ENCODE assay signal across 24 cellular contexts in the genomic region with DNA sequence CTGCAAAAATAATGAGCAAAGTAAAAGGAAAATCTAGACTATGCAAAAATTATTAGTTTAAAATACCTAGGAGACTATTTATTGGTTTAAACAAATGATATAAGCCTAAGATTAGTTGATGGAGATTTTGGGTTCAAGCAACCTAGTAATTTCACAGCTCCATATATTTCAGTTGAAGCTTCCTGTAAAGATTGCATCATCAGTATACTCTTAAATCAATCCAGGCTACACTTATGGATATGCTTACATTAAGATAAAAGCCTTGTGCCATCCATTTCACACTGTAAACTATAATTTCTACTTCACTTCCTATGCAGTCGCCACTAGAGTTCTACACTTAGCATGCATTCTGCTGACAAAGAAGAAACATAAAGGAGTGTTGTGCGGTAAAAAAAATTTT. TPM values are rescaled to one million over a fixed set of nuclear protein-coding genes. Genes with fewer than 3 reads are reported as not detected.
"Had no signal": no experiment of that assay in that cellular context is flagged by ENCODE, and none has a peak within 500 bp of the region (broad histone marks: within the 10 kb centered on the region; RNA-seq: fewer than 3 reads in every experiment).

No MANE protein-coding gene starts in this region.

- H3K36me3 ChIP-seq: breast epithelium, colonic mucosa had no signal

- H3K27ac ChIP-seq: breast epithelium, colonic mucosa, PC-9 had no signal

- H3K27me3 ChIP-seq: breast epithelium, colonic mucosa had no signal

- H3K4me2 ChIP-seq: PC-9 had no signal

- H3K4me1 ChIP-seq: breast epithelium, colonic mucosa had no signal

- H2AFZ ChIP-seq: PC-9 had no signal

- H3K9me3 ChIP-seq: breast epithelium, colonic mucosa had no signal

- H3K4me3 ChIP-seq: breast epithelium, colonic mucosa, PC-9 had no signal

- DNase-seq: activated B cell treated with CpG ODN at 0.5 μM for 24 hours; activated CD4-positive, alpha-beta T cell treated with anti-CD3 and anti-CD28 coated beads for 1 hour; activated CD4-positive, alpha-beta T cell treated with anti-CD3 and anti-CD28 coated beads, Interleukin-2, amount 10 ng/mL, durations not matched to agents 24 days and 14 days; activated CD4-positive, alpha-beta T cell treated with anti-CD3 and anti-CD28 coated beads, Interleukin-2, amount 50 U/mL, for 48 hours; activated CD8-positive, alpha-beta memory T cell treated with anti-CD3 and anti-CD28 coated beads, Interleukin-2, amount 10 ng/mL, durations not matched to agents 7 days and 5 days; activated effector memory CD4-positive, alpha-beta T cell treated with Interleukin-2 at 50 U/mL for 16 hours; activated naive CD4-positive, alpha-beta T cell; activated T-cell treated with anti-CD3 and anti-CD28 coated beads, Interleukin-2, amount 50 U/mL, for 24 hours; aorta; caudate nucleus; colonic mucosa; NCI-H1105; NCI-H1436; NCI-H1694 treated with DMSO at 0.1 percent for 48 hours; NCI-H446 treated with DMSO at 0.1 percent for 48 hours; NCI-H524 treated with DMSO at 0.1 percent for 48 hours; NCI-H774; PC-9; SIG-M5; T-cell; T-helper 2 cell; T1000 had no signal

RNA-seq across cellular contexts. Expression of gene LIX1, which starts 7.3 kb away (rescaled TPM):
- total RNA-seq: activated B cell treated with CpG ODN at 0.5 μM for 24 hours; activated CD4-positive, alpha-beta T cell treated with anti-CD3 and anti-CD28 coated beads, Interleukin-2, amount 10 ng/mL, durations not matched to agents 24 days and 14 days; activated CD8-positive, alpha-beta memory T cell treated with anti-CD3 and anti-CD28 coated beads, Interleukin-2, amount 10 ng/mL, durations not matched to agents 7 days and 5 days; activated T-helper 1 cell treated with anti-CD3 and anti-CD28 coated beads, Interleukin-12 subunit alpha, Interleukin-12 subunit beta, Interleukin-2, Interleukin-4 antibody, amounts not matched to agents 30 ng/mL and 10 ng/mL and 1 ng/mL, durations not matched to agents 14 hours and 24 hours and 36 hours; aorta; PC-9; T-cell had no signal
